1 cellular context compared by ENCODE assay signal in genomic region chr1:223714849-223715709, GRCh38.
TF ChIP-seq lines count a peak whose summit lies in the region.

No MANE protein-coding gene starts in this region.

TF ChIP-seq in K562, 482 proteins besides CTCF, POLR2A, EP300 and RAD21 (continued from another document and continues in another):
- no peak for TF ChIP-seq ZBTB49 (CRISPR knock-in tag; IDR thresholded peaks at IDR 0.05; ENCODE audit: borderline replicate concordance)
- no peak for TF ChIP-seq TSHZ1 (CRISPR knock-in tag; IDR thresholded peaks at IDR 0.05)
- TF ChIP-seq ZC3H4 (CRISPR knock-in tag; IDR thresholded peaks at IDR 0.05; ENCODE audit: borderline replicate concordance): no peak
- TF ChIP-seq HMBOX1 (IDR thresholded peaks at IDR 0.05): peak; percentile 36; the same call in 1 of the 2 replicates
- no peak for TF ChIP-seq CBX5 (IDR thresholded peaks at IDR 0.05; ENCODE audit: borderline replicate concordance, low read depth)
- no peak; the same call in 1 of the 2 replicates for TF ChIP-seq HDGF (IDR thresholded peaks at IDR 0.05)
- TF ChIP-seq SRF (CRISPR knock-in tag; IDR thresholded peaks at IDR 0.05): peak in 1 of 2 experiments; percentile 42; a peak in 1 of 4 replicates
- no peak for TF ChIP-seq CC2D1A (IDR thresholded peaks at IDR 0.05)
- no peak for TF ChIP-seq AFF4 (CRISPR knock-in tag; IDR thresholded peaks at IDR 0.05)
- TF ChIP-seq NKRF (IDR thresholded peaks at IDR 0.05; ENCODE audit: borderline replicate concordance): no peak
- TF ChIP-seq MCM5 (IDR thresholded peaks at IDR 0.05; ENCODE audit: low read depth): no peak
- peak; percentile 15 for TF ChIP-seq PRDM10 (IDR thresholded peaks at IDR 0.05; ENCODE audit: partially characterized antibody)
- TF ChIP-seq CEBPZ (IDR thresholded peaks at IDR 0.05; ENCODE audit: borderline replicate concordance, low read depth, low read length): no peak
- no peak for TF ChIP-seq ZNF79 (CRISPR knock-in tag; IDR thresholded peaks at IDR 0.05; ENCODE audit: low read depth)
- TF ChIP-seq HDAC2 (IDR thresholded peaks at IDR 0.05): no peak
- 0 out of 2 replicates have a peak, but pooled peaks have one; percentile 32 for TF ChIP-seq FOXP4 (CRISPR knock-in tag; IDR thresholded peaks at IDR 0.05; ENCODE audit: borderline replicate concordance)
- no peak for TF ChIP-seq PTRF (tag; IDR thresholded peaks at IDR 0.05)
- no peak for TF ChIP-seq KLF13 (tag; IDR thresholded peaks at IDR 0.05; ENCODE audit: borderline replicate concordance, low read depth)
- peak; percentile 71 for TF ChIP-seq VEZF1 (CRISPR knock-in tag; IDR thresholded peaks at IDR 0.05)
- TF ChIP-seq GABPB2 (CRISPR knock-in tag; conservative IDR thresholded peaks at IDR 0.05): no peak
- TF ChIP-seq SREBF2 (CRISPR knock-in tag; IDR thresholded peaks at IDR 0.05): no peak
- no peak for TF ChIP-seq NR2C1 (IDR thresholded peaks at IDR 0.05)
- no peak for TF ChIP-seq NR2C1 (tag; IDR thresholded peaks at IDR 0.05)
- no peak for TF ChIP-seq HLTF (IDR thresholded peaks at IDR 0.05)
- TF ChIP-seq SIRT6 (IDR thresholded peaks at IDR 0.05; ENCODE audit: low read depth, low read length): no peak
- no peak for TF ChIP-seq E2F4 (CRISPR knock-in tag; IDR thresholded peaks at IDR 0.05; ENCODE audit: low read depth)
